20 cellular contexts compared by ENCODE assay signal in the genomic region with DNA sequence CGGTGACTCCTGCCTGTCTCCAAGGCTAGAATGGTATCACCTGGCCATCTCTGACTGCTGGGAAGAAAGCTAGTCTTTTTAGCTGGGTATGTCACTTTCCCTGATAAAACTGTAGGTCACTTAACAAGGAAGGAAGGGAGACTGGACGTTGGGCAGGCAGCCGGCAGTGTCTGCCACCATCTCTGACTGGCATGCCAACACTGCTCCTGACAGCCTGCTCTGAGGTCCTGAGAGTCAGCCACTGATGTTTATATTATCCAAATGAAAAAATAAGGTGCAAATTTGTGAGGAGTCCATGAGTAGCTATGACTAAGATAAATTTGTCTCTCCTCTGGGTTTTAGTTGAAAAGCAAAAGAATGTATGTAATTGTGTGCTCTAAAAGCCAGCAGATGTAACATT.
DNase-seq lines count a peak whose midpoint lies in the region; ATAC-seq and TF ChIP-seq lines count a peak whose summit lies in the region.
"Had no signal": no experiment of that assay in that cellular context is flagged by ENCODE, and none has a peak within 500 bp of the region (broad histone marks: within the 10 kb centered on the region; RNA-seq: fewer than 3 reads in every experiment).

No MANE protein-coding gene starts in this region.

- H3K27me3 ChIP-seq in SK-N-SH (ENCODE audit: insufficient read depth): no peaks in the 10 kb centered on the region
- no peaks in the 10 kb centered on the region for H3K27me3 ChIP-seq in IMR-90 (ENCODE audit: control insufficient read depth, insufficient read depth, low read length)

- H4K91ac ChIP-seq in IMR-90 (ENCODE audit: insufficient read depth, low read depth, low read length): no peak overlapping the region

- no peak for TF ChIP-seq POLR2A in IMR-90 (IDR thresholded peaks at IDR 0.05; ENCODE audit: low read depth, low read length)

- TF ChIP-seq EP300 in SK-N-SH (IDR thresholded peaks at IDR 0.05; ENCODE audit: borderline replicate concordance in 1 of 2, low read depth in 1 of 2, low read length in 1 of 2): no peak

- in situ Hi-C loops in IMR-90 (cut with MboI; ENCODE audit: low sequenced_read_pairs): no loop called here

- H3K4me1 Mint-ChIP-seq in chondrocyte (ENCODE audit: low read depth): peaks cover 64% of the 10 kb centered on the region
- peaks cover 9% of the 10 kb centered on the region for H3K4me1 Mint-ChIP-seq in stimulated activated memory B cell treated with anti-CD40 and anti-IgM and Interleukin-4, amounts not matched to agents 10 μg/mL and 1 μg/mL and 100 μg/mL, for 72 hours

- peaks cover 21% of the 10 kb centered on the region for H3K36me3 Mint-ChIP-seq in chondrocyte (ENCODE audit: low read depth)
- peaks cover 47% of the 10 kb centered on the region for H3K36me3 Mint-ChIP-seq in stimulated activated memory B cell treated with anti-CD40 and anti-IgM and Interleukin-4, amounts not matched to agents 10 μg/mL and 1 μg/mL and 100 μg/mL, for 72 hours
- peaks cover 0 to 6% of the 10 kb centered on the region in 2 donors for H3K36me3 Mint-ChIP-seq in activated naive CD4-positive, alpha-beta T cell treated with anti-CD3 and anti-CD28 coated beads, Interleukin-2, amount 50 U/mL, for 72 hours

- POLR2A ChIA-PET in SK-N-SH (lab: Yijun Ruan, JAX): no interaction called here
- POLR2A ChIA-PET in IMR-90 (lab: Charles Lee; ENCODE audit: unreplicated experiment): interaction anchor here (0.6 kb wide), 1 partner anchor 17 kb away, joined by 3 read pairs; no protein-coding TSS in a partner anchor

- H2BK15ac ChIP-seq in IMR-90 (ENCODE audit: low read depth, low read length): no peak overlapping the region

- 0 out of 2 replicates have a peak overlapping the region, but pooled peaks have one; percentile 12 for H3K4ac ChIP-seq in IMR-90 (ENCODE audit: low read depth, low read length)

- no peaks in the 10 kb centered on the region for H3K9me2 ChIP-seq in SK-N-SH

- H2BK5ac ChIP-seq in IMR-90 (ENCODE audit: low read depth, low read length, poor library complexity, severe bottlenecking): no peak overlapping the region

- no peak overlapping the region for H3K4me3 ChIP-seq in SK-N-SH (ENCODE audit: low read depth in 2 of 2, low read length in 1 of 2)
- no peak overlapping the region for H3K4me3 ChIP-seq in IMR-90 (ENCODE audit: insufficient read depth, low read depth, low read length)

- TF ChIP-seq RAD21 in SK-N-SH (IDR thresholded peaks at IDR 0.05; ENCODE audit: low read length) (no peak), IMR-90 (IDR thresholded peaks at IDR 0.05; ENCODE audit: low read length) (no peak)

- H2AFZ ChIP-seq in SK-N-SH (ENCODE audit: low read depth) (no peak overlapping the region), IMR-90 (replicated peaks; ENCODE audit: low read length, poor library complexity) (no peak overlapping the region)

- H3K18ac ChIP-seq in IMR-90 (ENCODE audit: low read depth, low read length): no peak overlapping the region; the same call in 1 of the 2 replicates

- ATAC-seq in SK-N-SH treated with all-trans-retinoic acid at 6 μM for 48 hours (peak; percentile 20; the same call in 2 of the 3 replicates), IMR-90 (ENCODE audit: low read depth) (peak; percentile 63), GM21515 (IDR thresholded peaks at IDR 0.05; ENCODE audit: unreplicated experiment) (no peak)
- ATAC-seq in stimulated activated memory B cell treated with anti-CD40 and anti-IgM and Interleukin-4, amounts not matched to agents 10 μg/mL and 1 μg/mL and 100 μg/mL, for 72 hours: no peak
- ATAC-seq in activated naive CD4-positive, alpha-beta T cell treated with anti-CD3 and anti-CD28 coated beads, Interleukin-2, amount 50 U/mL, for 72 hours: no peak
- ATAC-seq: HepG2 had no signal

- H4K5ac ChIP-seq in IMR-90 (ENCODE audit: low read depth, low read length): no peak overlapping the region

- H3K56ac ChIP-seq in IMR-90 (ENCODE audit: extremely low read depth, insufficient read depth, low read length): no peak overlapping the region

- no peaks in the 10 kb centered on the region for H3K9me3 Mint-ChIP-seq in chondrocyte (ENCODE audit: low read depth)
- H3K9me3 Mint-ChIP-seq in stimulated activated memory B cell treated with anti-CD40 and anti-IgM and Interleukin-4, amounts not matched to agents 10 μg/mL and 1 μg/mL and 100 μg/mL, for 72 hours: no peaks in the 10 kb centered on the region
- H3K9me3 Mint-ChIP-seq in activated naive CD4-positive, alpha-beta T cell treated with anti-CD3 and anti-CD28 coated beads, Interleukin-2, amount 50 U/mL, for 72 hours: no peaks in the 10 kb centered on the region
- H3K9me3 Mint-ChIP-seq: CD4-positive, alpha-beta memory T cell had no signal

- no peak overlapping the region; the same call in 1 of the 2 replicates for H2AK5ac ChIP-seq in IMR-90 (ENCODE audit: low read depth, low read length)

- dilution Hi-C loops in IMR-90 (cut with HindIII; ENCODE audit: low sequenced_read_pairs, unreplicated experiment): no loop called here

- H3K27ac Mint-ChIP-seq in chondrocyte (ENCODE audit: unreplicated experiment): peak overlapping the region; percentile 95
- H3K27ac Mint-ChIP-seq in stimulated activated memory B cell treated with anti-CD40 and anti-IgM and Interleukin-4, amounts not matched to agents 10 μg/mL and 1 μg/mL and 100 μg/mL, for 72 hours: peak overlapping the region; percentile 59
- H3K27ac Mint-ChIP-seq in activated naive CD4-positive, alpha-beta T cell treated with anti-CD3 and anti-CD28 coated beads, Interleukin-2, amount 50 U/mL, for 72 hours: no peak overlapping the region

- H3K27ac ChIP-seq in SK-N-SH (ENCODE audit: low read depth in 2 of 2, low read length in 1 of 2): no peak overlapping the region
- H3K27ac ChIP-seq in IMR-90 (ENCODE audit: insufficient read depth, low read length): no peak overlapping the region
- H3K27ac ChIP-seq: 22Rv1, KMS-11 had no signal

- H4K20me1 ChIP-seq in SK-N-SH (ENCODE audit: insufficient read depth) (no peaks in the 10 kb centered on the region), IMR-90 (ENCODE audit: insufficient read depth, low read length) (no peaks in the 10 kb centered on the region; the same call in 1 of the 2 replicates)

- H3K9ac ChIP-seq in SK-N-SH (no peak overlapping the region), IMR-90 (ENCODE audit: low read depth, low read length) (no peak overlapping the region)
- H3K9ac ChIP-seq: KMS-11 had no signal

- H3K9me3 ChIP-seq in SK-N-SH: no peaks in the 10 kb centered on the region
- H3K9me3 ChIP-seq in IMR-90 (ENCODE audit: control insufficient read depth, insufficient read depth, low read length): no peaks in the 10 kb centered on the region

- TF ChIP-seq CTCF in SK-N-SH (IDR thresholded peaks at IDR 0.05) (no peak), IMR-90 (conservative IDR thresholded peaks at IDR 0.05; ENCODE audit: low read depth, low read length) (no peak), chondrocyte (IDR thresholded peaks at IDR 0.05) (no peak)

- 0 out of 4 replicates have a peak, but pooled peaks cover 0 to 3% of the 10 kb centered on the region in 2 experiments for H3K79me1 ChIP-seq in IMR-90 (ENCODE audit: low read depth in 1 of 2, low read length in 2 of 2)

- H3K4me1 ChIP-seq in SK-N-SH (ENCODE audit: control insufficient read depth in 1 of 2, insufficient read depth in 2 of 2, low read depth in 1 of 2, low read length in 1 of 2) (peaks cover 3 to 21% of the 10 kb centered on the region in 2 experiments; a peak in 2 of 4 replicates), IMR-90 (ENCODE audit: control insufficient read depth, insufficient read depth, low read length) (peaks cover 7% of the 10 kb centered on the region)

- H3K36me3 ChIP-seq in SK-N-SH (replicated peaks in 1 of 2; ENCODE audit: control insufficient read depth in 1 of 2, insufficient read depth in 2 of 2, low read length in 1 of 2) (peaks cover 22 to 37% of the 10 kb centered on the region in 2 experiments), IMR-90 (ENCODE audit: control insufficient read depth, insufficient read depth, low read length) (peaks cover 5% of the 10 kb centered on the region)

- H3F3A ChIP-seq in SK-N-SH (replicated peaks; ENCODE audit: insufficient read depth): peaks cover 20% of the 10 kb centered on the region

- CTCF ChIA-PET in SK-N-SH (lab: Yijun Ruan, JAX): interaction anchor here (1.7 kb wide), 1 partner anchor 77 kb away, joined by 4 read pairs; the partner anchor contains the start of gene SNX25
- CTCF ChIA-PET in IMR-90 (lab: Yijun Ruan, JAX): no interaction called here

- no peak overlapping the region for H2BK20ac ChIP-seq in IMR-90 (ENCODE audit: low read depth, low read length)

- H3K79me2 ChIP-seq in SK-N-SH (ENCODE audit: insufficient read depth): peaks cover 13% of the 10 kb centered on the region; the same call in 1 of the 2 replicates

- peak overlapping the region; percentile 43 for H3K4me3 Mint-ChIP-seq in chondrocyte (ENCODE audit: unreplicated experiment)
- no peak overlapping the region for H3K4me3 Mint-ChIP-seq in stimulated activated memory B cell treated with anti-CD40 and anti-IgM and Interleukin-4, amounts not matched to agents 10 μg/mL and 1 μg/mL and 100 μg/mL, for 72 hours
- H3K4me3 Mint-ChIP-seq: CD4-positive, alpha-beta memory T cell had no signal

- H3K4me2 ChIP-seq in SK-N-SH (no peak overlapping the region), IMR-90 (ENCODE audit: low read depth, low read length) (peak overlapping the region; percentile 26; the same call in 1 of the 2 replicates)
- H3K4me2 ChIP-seq: KMS-11 had no signal

- H3K27me3 Mint-ChIP-seq in chondrocyte (ENCODE audit: low read depth): no peaks in the 10 kb centered on the region
- H3K27me3 Mint-ChIP-seq in stimulated activated memory B cell treated with anti-CD40 and anti-IgM and Interleukin-4, amounts not matched to agents 10 μg/mL and 1 μg/mL and 100 μg/mL, for 72 hours: no peaks in the 10 kb centered on the region
- H3K27me3 Mint-ChIP-seq: CD4-positive, alpha-beta memory T cell had no signal

- no peak overlapping the region for H3K23ac ChIP-seq in IMR-90 (ENCODE audit: low read depth, low read length)

- 78% methylated on average over 3 of the region's 3 CpGs for WGBS in SK-N-SH (ENCODE audit: low lambda C conversion rate)
- WGBS in IMR-90 (ENCODE audit: extremely low coverage in 2 of 2, insufficient read length in 1 of 2), 2 experiments: no CpG with 5 or more reads among the region's 3 CpGs

- H2AK9ac ChIP-seq in IMR-90 (replicated peaks; ENCODE audit: low read depth, low read length, poor library complexity): peak overlapping the region; percentile 51

- H3K9me1 ChIP-seq in IMR-90 (ENCODE audit: insufficient read depth, low read length): peaks cover 7% of the 10 kb centered on the region; the same call in 1 of the 2 replicates

- no peak overlapping the region for H3K14ac ChIP-seq in IMR-90 (replicated peaks; ENCODE audit: low read depth, low read length)

- H2BK120ac ChIP-seq in IMR-90 (ENCODE audit: low read depth, low read length): no peak overlapping the region

- no TSS peak for BruUV-seq in IMR-90 (replicated peaks; lab: Mats Ljungman, UMichigan)

- no peak for DNase-seq in SK-N-SH
- DNase-seq in IMR-90: peak; percentile 32
- no peak for DNase-seq in chondrocyte (ENCODE audit: low spot score)
- no peak for DNase-seq in activated naive CD4-positive, alpha-beta T cell treated with anti-CD3 and anti-CD28 coated beads, Interleukin-2, amount 50 U/mL, for 72 hours (ENCODE audit: low spot score in 2 of 2)
- DNase-seq in NCI-H345 (lab: John Stamatoyannopoulos, UW): no peak
- DNase-seq: CD4-positive, alpha-beta memory T cell; DMS153; NCI-H1417 treated with DMSO at 0.1 percent for 48 hours; NCI-H187 treated with DMSO at 0.1 percent for 48 hours; NCI-H2227 treated with DMSO at 0.1 percent for 48 hours; NCI-H524; NCI-H82; OCI-M1; SHP77 had no signal

- intact Hi-C loops in IMR-90 (cut with micrococcal nuclease): no loop called here

- H4K8ac ChIP-seq in IMR-90 (ENCODE audit: low read depth in 2 of 2, low read length in 2 of 2): no peak overlapping the region

Comparison
In these comparisons a context has a peak if more than half of its experiments do, and no peak if none do; other contexts are left out.
1. ATAC-seq: peak in SK-N-SH treated with all-trans-retinoic acid at 6 μM for 48 hours (single experiment) and IMR-90 (single experiment); none in stimulated activated memory B cell treated with anti-CD40 and anti-IgM and Interleukin-4, amounts not matched to agents 10 μg/mL and 1 μg/mL and 100 μg/mL, for 72 hours (single experiment), activated naive CD4-positive, alpha-beta T cell treated with anti-CD3 and anti-CD28 coated beads, Interleukin-2, amount 50 U/mL, for 72 hours (0 of 2) and GM21515 (single experiment).
2. H3K27ac Mint-ChIP-seq: peak in chondrocyte (single experiment) and stimulated activated memory B cell treated with anti-CD40 and anti-IgM and Interleukin-4, amounts not matched to agents 10 μg/mL and 1 μg/mL and 100 μg/mL, for 72 hours (single experiment); none in activated naive CD4-positive, alpha-beta T cell treated with anti-CD3 and anti-CD28 coated beads, Interleukin-2, amount 50 U/mL, for 72 hours (0 of 2).